In genomic region chr10:63008491-63008890, GRCh38 we compare ENCODE assay signal across 19 cellular contexts.
A peak's percentile ranks its signal among the peaks of the same experiment; 100 is the strongest.
DNase-seq lines count a peak whose midpoint lies in the region; FAIRE-seq and TF ChIP-seq lines count a peak whose summit lies in the region.
"Had no signal": no experiment of that assay in that cellular context is flagged by ENCODE, and none has a peak within 500 bp of the region (broad histone marks: within the 10 kb centered on the region; RNA-seq: fewer than 3 reads in every experiment).

No MANE protein-coding gene starts in this region.

- DNase-seq in ELR (ENCODE audit: low read depth) (peak; percentile 17), MV-4-11 (lab: John Stamatoyannopoulos, UW) (peak; percentile 6), astrocyte of the hippocampus (ENCODE audit: low read depth, low spot score) (peak; percentile 8), DMS53 treated with DMSO at 0.1 percent for 48 hours (lab: John Stamatoyannopoulos, UW; ENCODE audit: unreplicated experiment) (no peak), urothelium cell line (ENCODE audit: low spot score) (no peak)
- DNase-seq in stimulated activated CD4-positive, alpha-beta T cell treated with anti-CD3 and anti-CD28 coated beads, Interleukin-2, amount 100 ng/mL, for 48 hours = no peak
- DNase-seq: ACHN; C1 segment of cervical spinal cord; CD8-positive, alpha-beta memory T cell; DMS79; KG1; NCI-H1694 treated with DMSO at 0.1 percent for 48 hours; NCI-H510A; NCI-H748 treated with DMSO at 0.1 percent for 48 hours; NK-92 treated with Interleukin-12 subunit alpha and Interleukin-12 subunit beta, amount 100 ng/mL, for 24 hours; OCI-M1 had no signal

- no peaks in the 10 kb centered on the region for H3K36me3 ChIP-seq in neural cell (ENCODE audit: insufficient read depth, low read length)

- H4K20me1 ChIP-seq in neural cell (ENCODE audit: insufficient read depth) = no peaks in the 10 kb centered on the region

- H2AFZ ChIP-seq in neural cell (ENCODE audit: low read depth, low read length) = no peak overlapping the region

- no peak overlapping the region for H3K27ac ChIP-seq in neural cell (ENCODE audit: low read length)
- H3K27ac ChIP-seq: RWPE1 had no signal

- no peak for FAIRE-seq in urothelium cell line (lab: Jason Lieb, UNC)
- FAIRE-seq: D721Med had no signal

- TF ChIP-seq RAD21 in neural cell (conservative IDR thresholded peaks at IDR 0.05) = no peak

- H3K4me3 ChIP-seq in neural cell (ENCODE audit: low read length) = no peak overlapping the region

- no peaks in the 10 kb centered on the region for H3K9me2 ChIP-seq in neural cell (ENCODE audit: insufficient read depth, low read length)

- H3K79me2 ChIP-seq in neural cell (replicated peaks; ENCODE audit: insufficient read depth, low read length) = no peaks in the 10 kb centered on the region

- no peaks in the 10 kb centered on the region for H3K9me3 ChIP-seq in neural cell (ENCODE audit: low read length)

- peak; percentile 14 for TF ChIP-seq CTCF in neural cell (IDR thresholded peaks at IDR 0.05; ENCODE audit: poor library complexity, severe bottlenecking)

- H3K4me2 ChIP-seq in neural cell (ENCODE audit: low read length) = no peak overlapping the region

- TF ChIP-seq EP300 in neural cell (conservative IDR thresholded peaks at IDR 0.05; ENCODE audit: poor library complexity, severe bottlenecking) = no peak

- no peaks in the 10 kb centered on the region for H3K27me3 ChIP-seq in neural cell (ENCODE audit: insufficient read depth, low read depth, low read length)

- no peak overlapping the region for H3K9ac ChIP-seq in neural cell (ENCODE audit: low read length)

- H3F3A ChIP-seq in neural cell (ENCODE audit: insufficient read depth, low read length, poor library complexity, severe bottlenecking) = no peaks in the 10 kb centered on the region

TF ChIP-seq in neural cell, 6 proteins besides CTCF, POLR2A, EP300 and RAD21:
- no peak for TF ChIP-seq REST (IDR thresholded peaks at IDR 0.05; ENCODE audit: borderline replicate concordance)
- TF ChIP-seq SMC3 (conservative IDR thresholded peaks at IDR 0.05; ENCODE audit: poor library complexity) = no peak
- no peak for TF ChIP-seq MXI1 (conservative IDR thresholded peaks at IDR 0.05; ENCODE audit: poor library complexity, severe bottlenecking)
- TF ChIP-seq TAF1 (IDR thresholded peaks at IDR 0.05; ENCODE audit: low read depth) = no peak
- TF ChIP-seq EZH2 (IDR thresholded peaks at IDR 0.05; ENCODE audit: borderline replicate concordance, insufficient read depth, low read length, poor library complexity, severe bottlenecking) = no peak
- no peak for TF ChIP-seq POLR2AphosphoS5 (IDR thresholded peaks at IDR 0.05)
TF ChIP-seq in neural cell: peak in this region for 0.

Comparison
In these comparisons a context has a peak if more than half of its experiments do, and no peak if none do; other contexts are left out.
1. DNase-seq: peak in ELR (single experiment), MV-4-11 (single experiment) and astrocyte of the hippocampus (single experiment); none in stimulated activated CD4-positive, alpha-beta T cell treated with anti-CD3 and anti-CD28 coated beads, Interleukin-2, amount 100 ng/mL, for 48 hours (0 of 2), DMS53 treated with DMSO at 0.1 percent for 48 hours (single experiment) and urothelium cell line (single experiment).